Comparison of ENCODE assay signal across 16 cellular contexts in genomic region chr13:50053844-50054243, GRCh38. TPM values are rescaled to one million over a fixed set of nuclear protein-coding genes. Genes with fewer than 3 reads are reported as not detected.
DNase-seq lines count a peak whose midpoint lies in the region; ATAC-seq, FAIRE-seq and TF ChIP-seq lines count a peak whose summit lies in the region.
"Had no signal": no experiment of that assay in that cellular context is flagged by ENCODE, and none has a peak within 500 bp of the region (broad histone marks: within the 10 kb centered on the region; RNA-seq: fewer than 3 reads in every experiment).

No MANE protein-coding gene starts in this region.

- no peak for TF ChIP-seq RAD21 in GM12878 (IDR thresholded peaks at IDR 0.05; ENCODE audit: insufficient read depth, low read depth, low read length)

- no peak overlapping the region for H2AFZ ChIP-seq in GM12878 (ENCODE audit: control insufficient read depth, low read depth, low read length)
- H2AFZ ChIP-seq: GM23248 had no signal

- RAD21 ChIA-PET in GM12878 (lab: Charles Lee; ENCODE audit: unreplicated experiment), result no interaction called here

- no peak for TF ChIP-seq EP300 in GM12878 (IDR thresholded peaks at IDR 0.05; ENCODE audit: borderline replicate concordance in 1 of 2, control insufficient read depth in 1 of 2, low read depth in 2 of 2, low read length in 2 of 2)

- peaks cover 37 to 54% of the 10 kb centered on the region in 2 donors for H3K36me3 Mint-ChIP-seq in stimulated activated naive B cell treated with anti-CD40 and anti-IgM and Interleukin-4, amounts not matched to agents 10 μg/mL and 1 μg/mL and 100 μg/mL, for 72 hours

- H3K4me1 ChIP-seq in GM12878 (ENCODE audit: control insufficient read depth, insufficient read depth, low read length), result peaks cover 11% of the 10 kb centered on the region; the same call in 1 of the 2 replicates

- H3K9me3 Mint-ChIP-seq in stimulated activated naive B cell treated with anti-CD40 and anti-IgM and Interleukin-4, amounts not matched to agents 10 μg/mL and 1 μg/mL and 100 μg/mL, for 72 hours, result peaks cover 0 to 1% of the 10 kb centered on the region in 2 donors
- no peaks in the 10 kb centered on the region for H3K9me3 Mint-ChIP-seq in stimulated activated naive CD8-positive, alpha-beta T cell treated with anti-CD3 and anti-CD28 coated beads, Interleukin-15, amount 100 ng/mL, for 72 hours

- H3K9ac ChIP-seq in GM12878 (ENCODE audit: control insufficient read depth, insufficient read depth, low read length), result no peak overlapping the region
- H3K9ac ChIP-seq: BLaER1 treated with 17β-estradiol and CSF1 and Interleukin-3, amounts not matched to agents 10 nM and 100 nM; GM23248 had no signal

- CTCF ChIA-PET in GM12878 (lab: Yijun Ruan, JAX), result interaction anchor here (1.3 kb wide), 1 partner anchor 57 kb away, joined by 3 read pairs; the partner anchor contains the start of gene TRIM13

- no peak overlapping the region for H3K4me2 ChIP-seq in GM12878 (ENCODE audit: control insufficient read depth, insufficient read depth)
- H3K4me2 ChIP-seq: BLaER1 treated with 17β-estradiol and CSF1 and Interleukin-3, amounts not matched to agents 10 nM and 100 nM had no signal

- no TSS peak for BruUV-seq in GM12878 (replicated peaks; lab: Mats Ljungman, UMichigan)

- in situ Hi-C loops in GM12878 (cut with MboI), result no loop called here

- H3K27me3 Mint-ChIP-seq in stimulated activated naive B cell treated with anti-CD40 and anti-IgM and Interleukin-4, amounts not matched to agents 10 μg/mL and 1 μg/mL and 100 μg/mL, for 72 hours, result no peaks in the 10 kb centered on the region
- H3K27me3 Mint-ChIP-seq in stimulated activated naive CD8-positive, alpha-beta T cell treated with anti-CD3 and anti-CD28 coated beads, Interleukin-15, amount 100 ng/mL, for 72 hours, result no peaks in the 10 kb centered on the region
- H3K27me3 Mint-ChIP-seq: CD4-positive, CD25-positive, alpha-beta regulatory T cell had no signal

- H4K20me1 ChIP-seq in GM12878 (ENCODE audit: control insufficient read depth, insufficient read depth), result no peaks in the 10 kb centered on the region

- H3K9me3 ChIP-seq in GM12878 (replicated peaks; ENCODE audit: control insufficient read depth, insufficient read depth, low read length), result no peaks in the 10 kb centered on the region; the same call in 1 of the 3 replicates
- H3K9me3 ChIP-seq: BLaER1 treated with 17β-estradiol and CSF1 and Interleukin-3, amounts not matched to agents 10 nM and 100 nM had no signal

- H3K4me3 ChIP-seq in GM12878, result no peak overlapping the region
- H3K4me3 ChIP-seq: BLaER1 treated with 17β-estradiol and CSF1 and Interleukin-3, amounts not matched to agents 10 nM and 100 nM; GM23248 had no signal

- POLR2A ChIA-PET in GM12878 (lab: Charles Lee), result no interaction called here

- peaks cover 38% of the 10 kb centered on the region for H3K79me2 ChIP-seq in GM12878 (ENCODE audit: control insufficient read depth, insufficient read depth, low read length)

- WGBS in GM12878 (ENCODE audit: insufficient coverage, insufficient replicate concordance, low lambda C conversion rate, missing lambda C conversion rate), result 8% methylated on average over 1 of the region's 1 CpG

- H3K27ac ChIP-seq in GM12878 (ENCODE audit: control insufficient read depth, insufficient read depth), result no peak overlapping the region
- H3K27ac ChIP-seq: BLaER1 treated with 17β-estradiol and CSF1 and Interleukin-3, amounts not matched to agents 10 nM and 100 nM; GM23248 had no signal

- no peak overlapping the region for H3K4me3 Mint-ChIP-seq in stimulated activated naive B cell treated with anti-CD40 and anti-IgM and Interleukin-4, amounts not matched to agents 10 μg/mL and 1 μg/mL and 100 μg/mL, for 72 hours
- no peak overlapping the region for H3K4me3 Mint-ChIP-seq in stimulated activated naive CD8-positive, alpha-beta T cell treated with anti-CD3 and anti-CD28 coated beads, Interleukin-15, amount 100 ng/mL, for 72 hours
- H3K4me3 Mint-ChIP-seq: CD4-positive, CD25-positive, alpha-beta regulatory T cell had no signal

- ATAC-seq in GM21576 (IDR thresholded peaks at IDR 0.05; ENCODE audit: unreplicated experiment) (peak; percentile 46), GM12878 (peak; percentile 55), HG03520 (IDR thresholded peaks at IDR 0.05; ENCODE audit: unreplicated experiment) (no peak)
- peak; percentile 33 to 39 for ATAC-seq in stimulated activated naive B cell treated with anti-CD40 and anti-IgM and Interleukin-4, amounts not matched to agents 10 μg/mL and 1 μg/mL and 100 μg/mL, for 72 hours (replicated peaks)
- ATAC-seq in stimulated activated naive CD8-positive, alpha-beta T cell treated with anti-CD3 and anti-CD28 coated beads, Interleukin-15, amount 100 ng/mL, for 72 hours, result no peak
- ATAC-seq: HCT116, HepG2 had no signal

- SMC1A ChIA-PET in GM12878 (lab: Charles Lee; ENCODE audit: uncharacterized antibody, unreplicated experiment), result no interaction called here

- no peaks in the 10 kb centered on the region for H3K27me3 ChIP-seq in GM12878 (replicated peaks in 1 of 2; ENCODE audit: control insufficient read depth in 2 of 2, insufficient read depth in 2 of 2, low read length in 1 of 2)
- H3K27me3 ChIP-seq: BLaER1 treated with 17β-estradiol and CSF1 and Interleukin-3, amounts not matched to agents 10 nM and 100 nM had no signal

- H3K4me1 Mint-ChIP-seq in stimulated activated naive B cell treated with anti-CD40 and anti-IgM and Interleukin-4, amounts not matched to agents 10 μg/mL and 1 μg/mL and 100 μg/mL, for 72 hours, result peaks cover 17 to 37% of the 10 kb centered on the region in 2 donors
- H3K4me1 Mint-ChIP-seq in stimulated activated naive CD8-positive, alpha-beta T cell treated with anti-CD3 and anti-CD28 coated beads, Interleukin-15, amount 100 ng/mL, for 72 hours, result no peaks in the 10 kb centered on the region

- DNase-seq in GM12891 (ENCODE audit: insufficient read length, low spot score), result no peak
- DNase-seq in GM12878 (ENCODE audit: low read depth, low spot score), result no peak
- no peak for DNase-seq in stimulated activated naive B cell treated with anti-CD40 and anti-IgM and Interleukin-4, amounts not matched to agents 10 μg/mL and 1 μg/mL and 100 μg/mL, for 72 hours
- DNase-seq in stimulated activated naive CD8-positive, alpha-beta T cell treated with anti-CD3 and anti-CD28 coated beads, Interleukin-15, amount 100 ng/mL, for 72 hours, result no peak
- DNase-seq in anterior cingulate cortex (lab: John Stamatoyannopoulos, UW), result no peak
- DNase-seq: ACHN; CD4-positive, CD25-positive, alpha-beta regulatory T cell; DMS53; GM23248; Karpas-422 had no signal

- intact Hi-C loops in GM12878 (cut with micrococcal nuclease; ENCODE audit: unreplicated experiment), result no loop called here

- TF ChIP-seq CTCF in GM12878 (IDR thresholded peaks at IDR 0.05 in 2 of 3, conservative IDR thresholded peaks at IDR 0.05 in 1 of 3; ENCODE audit: control insufficient read depth in 2 of 3, extremely low read depth in 1 of 3, insufficient read depth in 1 of 3, low read depth in 3 of 3, low read length in 3 of 3), result no peak

- H3K27ac Mint-ChIP-seq in stimulated activated naive B cell treated with anti-CD40 and anti-IgM and Interleukin-4, amounts not matched to agents 10 μg/mL and 1 μg/mL and 100 μg/mL, for 72 hours, result no peak overlapping the region
- H3K27ac Mint-ChIP-seq in stimulated activated naive CD8-positive, alpha-beta T cell treated with anti-CD3 and anti-CD28 coated beads, Interleukin-15, amount 100 ng/mL, for 72 hours, result no peak overlapping the region

- H3K36me3 ChIP-seq in GM12878 (ENCODE audit: control insufficient read depth in 2 of 2, insufficient read depth in 2 of 2, low read length in 1 of 2), result peaks cover 0 to 12% of the 10 kb centered on the region in 2 experiments; a peak in 3 of 4 replicates

- FAIRE-seq in GM12891 (lab: Jason Lieb, UNC) (peak; percentile 26), GM12878 (lab: Jason Lieb, UNC) (peak; percentile 31)
- FAIRE-seq: H54, HepG2 had no signal

- TF ChIP-seq POLR2A in GM12891 (IDR thresholded peaks at IDR 0.05; ENCODE audit: low read depth, low read length) (no peak), GM12878 (IDR thresholded peaks at IDR 0.05; ENCODE audit: low read depth, low read length) (no peak)

RNA-seq across cellular contexts. Expression of gene KCNRG, which starts 38.6 kb away (rescaled TPM):
- polyA plus RNA-seq in GM12891 (2012; ENCODE audit: low read depth, missing spikeins), result 0.35 TPM
- total RNA-seq in GM12878 (2013; cell fraction: nucleolus; rRNA removed), result 4.7 and 6.5 TPM in 2 replicates
- 0.62 and 1.6 TPM in 2 replicates for total RNA-seq in GM12878 (2014; rRNA removed)
- total RNA-seq in GM12878 (2014; rRNA removed; fragmentation: Illumina TruSeq; extraction: Trizol), result 1.4 and 1.6 TPM in 2 replicates
- 0.27 and 0.44 TPM in 2 replicates for total RNA-seq in GM12878 (2021)
- 0.37 TPM for polyA plus RNA-seq in GM12878 (2011; ENCODE audit: low read depth)
- 1.2 and 1.5 TPM in 2 replicates for polyA plus RNA-seq in GM12878 (2011; rRNA removed)
- polyA plus RNA-seq in GM12878 (2011; cell fraction: cytosol; rRNA removed), result 0.70 and 1.2 TPM in 2 replicates
- 0.85 and 0.95 TPM in 2 replicates for polyA plus RNA-seq in GM12878 (2011; cell fraction: nucleus; rRNA removed)
- 0.49 and 0.54 TPM in 2 replicates for polyA plus RNA-seq in GM12878 (2012)
- polyA plus RNA-seq in GM12878 (2014; fragmentation: Illumina TruSeq; extraction: Trizol), result 1.0 and 2.1 TPM in 2 replicates
- polyA plus RNA-seq in GM12878 (2014; fragmentation: Nextera tagmentation; extraction: Ambion mirVana), result under 1 TPM; 0.45 to 0.53 TPM
- 1.1 and 1.4 TPM in 2 replicates for polyA plus RNA-seq in GM12878 (2014; rRNA removed)
- polyA plus RNA-seq in GM12878 (2016; fragmentation: Nextera tagmentation; extraction: Ambion mirVana), result under 1 TPM; 0.37 to 0.40 TPM
- polyA minus RNA-seq in GM12878 (2011; rRNA and poly(A)+ RNA removed), result 6.0 and 7.4 TPM in 2 replicates
- polyA minus RNA-seq in GM12878 (2011; cell fraction: cytosol; rRNA and poly(A)+ RNA removed), result 0.94 and 1.2 TPM in 2 replicates
- polyA minus RNA-seq in GM12878 (2011; cell fraction: nucleus; rRNA and poly(A)+ RNA removed), result 2.4 and 3.1 TPM in 2 replicates

RNA-seq across cellular contexts. Expression of gene TRIM13, which starts 57.0 kb away (rescaled TPM):
- 16.2 TPM for polyA plus RNA-seq in GM12891 (2012; ENCODE audit: low read depth, missing spikeins)
- 16.0 and 17.4 TPM in 2 replicates for total RNA-seq in GM12878 (2013; cell fraction: nucleolus; rRNA removed)
- total RNA-seq in GM12878 (2014; rRNA removed), result 15.4 and 18.6 TPM in 2 replicates
- total RNA-seq in GM12878 (2014; rRNA removed; fragmentation: Illumina TruSeq; extraction: Trizol), result 18.9 and 20.6 TPM in 2 replicates
- total RNA-seq in GM12878 (2021), result 20.1 and 21.2 TPM in 2 replicates
- 19.9 TPM for polyA plus RNA-seq in GM12878 (2011; ENCODE audit: low read depth)
- 22.7 and 34.0 TPM in 2 replicates for polyA plus RNA-seq in GM12878 (2011; rRNA removed)
- 9.2 and 11.0 TPM in 2 replicates for polyA plus RNA-seq in GM12878 (2011; cell fraction: cytosol; rRNA removed)
- 10.5 and 12.6 TPM in 2 replicates for polyA plus RNA-seq in GM12878 (2011; cell fraction: nucleus; rRNA removed)
- 17.6 and 17.9 TPM in 2 replicates for polyA plus RNA-seq in GM12878 (2012)
- 24.2 and 24.8 TPM in 2 replicates for polyA plus RNA-seq in GM12878 (2014; fragmentation: Illumina TruSeq; extraction: Trizol)
- 10 to 100 TPM; 25.7 to 33.8 TPM for polyA plus RNA-seq in GM12878 (2014; fragmentation: Nextera tagmentation; extraction: Ambion mirVana)
- polyA plus RNA-seq in GM12878 (2014; rRNA removed), result 14.7 and 17.0 TPM in 2 replicates
- polyA plus RNA-seq in GM12878 (2016; fragmentation: Nextera tagmentation; extraction: Ambion mirVana), result 10 to 100 TPM; 20.7 to 20.8 TPM
- 12.7 and 17.8 TPM in 2 replicates for polyA minus RNA-seq in GM12878 (2011; rRNA and poly(A)+ RNA removed)
- polyA minus RNA-seq in GM12878 (2011; cell fraction: cytosol; rRNA and poly(A)+ RNA removed), result 4.4 and 5.7 TPM in 2 replicates
- 3.5 and 6.1 TPM in 2 replicates for polyA minus RNA-seq in GM12878 (2011; cell fraction: nucleus; rRNA and poly(A)+ RNA removed)

Comparison
In these comparisons a context has a peak if more than half of its experiments do, and no peak if none do; other contexts are left out.
1. ATAC-seq: peak in GM21576 (single experiment), GM12878 (single experiment) and stimulated activated naive B cell treated with anti-CD40 and anti-IgM and Interleukin-4, amounts not matched to agents 10 μg/mL and 1 μg/mL and 100 μg/mL, for 72 hours (2 of 2); none in HG03520 (single experiment) and stimulated activated naive CD8-positive, alpha-beta T cell treated with anti-CD3 and anti-CD28 coated beads, Interleukin-15, amount 100 ng/mL, for 72 hours (single experiment).